ENCODE assay signal across 16 cellular contexts in genomic region chr11:67489860-67490726, GRCh38. TPM values are rescaled to one million over a fixed set of nuclear protein-coding genes. Genes with fewer than 3 reads are reported as not detected.
DNase-seq lines count a peak whose midpoint lies in the region; ATAC-seq, FAIRE-seq and TF ChIP-seq lines count a peak whose summit lies in the region.
"Had no signal": no experiment of that assay in that cellular context is flagged by ENCODE, and none has a peak within 500 bp of the region (broad histone marks: within the 10 kb centered on the region; RNA-seq: fewer than 3 reads in every experiment).

No MANE protein-coding gene starts in this region.

- H2AFZ ChIP-seq in OCI-LY1 (ENCODE audit: low read length), result no peak overlapping the region

- TF ChIP-seq CTCF in OCI-LY1 (IDR thresholded peaks at IDR 0.05; ENCODE audit: low read length) (no peak), bronchial epithelial cell (IDR thresholded peaks at IDR 0.05; ENCODE audit: insufficient read depth, low read length, severe bottlenecking) (no peak)

- H3K36me3 ChIP-seq in OCI-LY1 (ENCODE audit: insufficient read depth, low read length) (peaks cover 63% of the 10 kb centered on the region; the same call in 1 of the 2 replicates), bronchial epithelial cell (ENCODE audit: control insufficient read depth, insufficient read depth, low read length) (peaks cover 20% of the 10 kb centered on the region)

- H3K9me3 ChIP-seq in OCI-LY1 (ENCODE audit: low read length), result no peaks in the 10 kb centered on the region
- H3K9me3 ChIP-seq: upper lobe of right lung had no signal

- peak overlapping the region; percentile 33 for H3K27ac ChIP-seq in OCI-LY1 (ENCODE audit: low read depth, low read length, poor library complexity, severe bottlenecking)
- H3K27ac ChIP-seq: upper lobe of right lung, WERI-Rb-1 had no signal

- peak; percentile 17 for DNase-seq in activated CD8-positive, alpha-beta memory T cell treated with anti-CD3 and anti-CD28 coated beads, Interleukin-2, amount 50 U/mL, for 4 hours
- DNase-seq in activated CD8-positive, alpha-beta memory T cell treated with anti-CD3 and anti-CD28 coated beads, Interleukin-2, amount 50 U/mL, for 48 hours, result no peak
- no peak for DNase-seq in bronchial epithelial cell (ENCODE audit: low read depth)
- peak; percentile 23 for DNase-seq in retina
- DNase-seq in GM03348 (ENCODE audit: low spot score), result no peak
- DNase-seq in SIG-M5 (lab: John Stamatoyannopoulos, UW), result no peak
- DNase-seq: midbrain, NCI-H1694, upper lobe of right lung, WERI-Rb-1 had no signal

- H3K4me2 ChIP-seq in OCI-LY1 (ENCODE audit: low read length), result no peak overlapping the region

- ATAC-seq in HG03280 (IDR thresholded peaks at IDR 0.05; ENCODE audit: unreplicated experiment), result no peak
- ATAC-seq: upper lobe of right lung had no signal

- H3K27me3 ChIP-seq in OCI-LY1 (ENCODE audit: insufficient read depth, low read length), result no peaks in the 10 kb centered on the region
- H3K27me3 ChIP-seq in bronchial epithelial cell (ENCODE audit: control insufficient read depth, insufficient read depth, low read length), result no peaks in the 10 kb centered on the region
- H3K27me3 ChIP-seq: upper lobe of right lung had no signal

- H3F3A ChIP-seq in OCI-LY1 (ENCODE audit: insufficient read depth, low read length), result 0 out of 2 replicates have a peak, but pooled peaks cover 2% of the 10 kb centered on the region

- no peaks in the 10 kb centered on the region for H4K20me1 ChIP-seq in OCI-LY1 (ENCODE audit: insufficient read depth, low read length)

- peak; percentile 36 for FAIRE-seq in bronchial epithelial cell (lab: Jason Lieb, UNC)
- FAIRE-seq: endothelial cell of umbilical vein had no signal

- H3K9me2 ChIP-seq in OCI-LY1 (ENCODE audit: low read depth, low read length), result no peaks in the 10 kb centered on the region

- H3K79me2 ChIP-seq in OCI-LY1 (ENCODE audit: insufficient read depth, low read length), result no peaks in the 10 kb centered on the region

- no peak overlapping the region for H3K4me3 ChIP-seq in OCI-LY1 (ENCODE audit: low read depth, low read length, poor library complexity, severe bottlenecking)
- H3K4me3 ChIP-seq in bronchial epithelial cell (ENCODE audit: low read depth, low read length), result no peak overlapping the region
- H3K4me3 ChIP-seq: upper lobe of right lung had no signal

- H3K9ac ChIP-seq in OCI-LY1 (ENCODE audit: low read length), result no peak overlapping the region

- peaks cover 25% of the 10 kb centered on the region for H3K4me1 ChIP-seq in OCI-LY1 (ENCODE audit: insufficient read depth, low read length, severe bottlenecking)

RNA-seq across cellular contexts. Expression of gene AIP, which starts 7.3 kb away (rescaled TPM):
- 51.6 and 85.3 TPM in 2 replicates for total RNA-seq in bronchial epithelial cell

RNA-seq across cellular contexts. Expression of gene PITPNM1, which starts 15.1 kb away (rescaled TPM):
- 17.4 and 23.7 TPM in 2 replicates for total RNA-seq in bronchial epithelial cell

RNA-seq across cellular contexts. Expression of gene CDK2AP2, which starts 17.9 kb away (rescaled TPM):
- 19.0 and 21.6 TPM in 2 replicates for total RNA-seq in bronchial epithelial cell

RNA-seq across cellular contexts. Expression of gene TMEM134, which starts 21.0 kb away (rescaled TPM):
- total RNA-seq in bronchial epithelial cell, result 38.2 and 48.9 TPM in 2 replicates

RNA-seq across cellular contexts. Expression of gene CABP2, which starts 33.2 kb away (rescaled TPM):
- not detected in 2 replicates for total RNA-seq in bronchial epithelial cell
- total RNA-seq: cardiac septum, endothelial cell of umbilical vein, pulmonary artery endothelial cell, SK-MEL-5, upper lobe of right lung had no signal

Comparison
In these comparisons a context has a peak if more than half of its experiments do, and no peak if none do; other contexts are left out.
1. DNase-seq: peak in activated CD8-positive, alpha-beta memory T cell treated with anti-CD3 and anti-CD28 coated beads, Interleukin-2, amount 50 U/mL, for 4 hours (single experiment) and retina (single experiment); none in activated CD8-positive, alpha-beta memory T cell treated with anti-CD3 and anti-CD28 coated beads, Interleukin-2, amount 50 U/mL, for 48 hours (single experiment), bronchial epithelial cell (single experiment), GM03348 (single experiment) and SIG-M5 (single experiment).